ENCODE assay signal across 30 cellular contexts in genomic region chr5:16486679-16487078, GRCh38. TPM values are rescaled to one million over a fixed set of nuclear protein-coding genes. Genes with fewer than 3 reads are reported as not detected.
A peak's percentile ranks its signal among the peaks of the same experiment; 100 is the strongest.
DNase-seq lines count a peak whose midpoint lies in the region; ATAC-seq, FAIRE-seq and TF ChIP-seq lines count a peak whose summit lies in the region.
"Had no signal": no experiment of that assay in that cellular context is flagged by ENCODE, and none has a peak within 500 bp of the region (broad histone marks: within the 10 kb centered on the region; RNA-seq: fewer than 3 reads in every experiment).

No MANE protein-coding gene starts in this region.

- peaks cover 12 to 35% (median 27%) of the 10 kb centered on the region in 3 donors for H3K4me1 ChIP-seq in pancreas
- H3K4me1 ChIP-seq: upper lobe of left lung had no signal

- no peaks in the 10 kb centered on the region for H3K9me3 ChIP-seq in pancreas
- H3K9me3 ChIP-seq: BLaER1, esophagus muscularis mucosa, upper lobe of left lung had no signal

- TF ChIP-seq CTCF in kidney epithelial cell (IDR thresholded peaks at IDR 0.05; ENCODE audit: insufficient read depth, low read length, poor library complexity, severe bottlenecking) (no peak), pancreas (IDR thresholded peaks at IDR 0.05) (no peak), brain microvascular endothelial cell (IDR thresholded peaks at IDR 0.05; ENCODE audit: low read depth, low read length, missing control alignments) (no peak)

- FAIRE-seq in RCC 7860 (lab: Jason Lieb, UNC), result peak; percentile 4
- no peak for FAIRE-seq in pancreas (lab: Jason Lieb, UNC)
- FAIRE-seq: GM18507 had no signal

- in situ Hi-C loops in Caki2 (cut with HindIII; ENCODE audit: low pct_unique_long_range_greater_than_20kb, low sequenced_read_pairs) (no loop called here), brain microvascular endothelial cell (cut with HindIII; ENCODE audit: low pct_ligation_motif_present, low sequenced_read_pairs) (no loop called here)

- 34 to 37% methylated on average over 4 of the region's 4 CpGs for WGBS in pancreas, 2 donors

- peak; percentile 55 to 75 (median 68) for ATAC-seq in pancreas
- ATAC-seq: sciatic nerve had no signal

- intact Hi-C loops in pancreas (cut with DNase I), result no loop called here

- no peaks in the 10 kb centered on the region for H3K27me3 ChIP-seq in kidney epithelial cell (ENCODE audit: control insufficient read depth, insufficient read depth, low read length)
- no peaks in the 10 kb centered on the region for H3K27me3 ChIP-seq in pancreas
- no peaks in the 10 kb centered on the region for H3K27me3 ChIP-seq in brain microvascular endothelial cell (replicated peaks)
- H3K27me3 ChIP-seq: BLaER1, cardiac muscle cell, esophagus muscularis mucosa, upper lobe of left lung had no signal

- H3K4me3 ChIP-seq in kidney epithelial cell (ENCODE audit: low read depth, low read length), result no peak overlapping the region
- H3K4me3 ChIP-seq in pancreas, result no peak overlapping the region
- H3K4me3 ChIP-seq in brain microvascular endothelial cell (ENCODE audit: low read depth, low read length), result no peak overlapping the region
- H3K4me3 ChIP-seq: BLaER1, cardiac muscle cell, esophagus muscularis mucosa, upper lobe of left lung had no signal

- DNase-seq in Caki2 (ENCODE audit: low read depth) (peak; percentile 50), RCC 7860 (ENCODE audit: low spot score) (peak; percentile 41), kidney epithelial cell (ENCODE audit: low read depth) (peak; percentile 69), pancreas (peak in 1 of 6 donors; percentile 42), medulla oblongata (ENCODE audit: extremely low spot score) (no peak), NCI-H774 (lab: John Stamatoyannopoulos, UW) (no peak), brain microvascular endothelial cell (no peak)
- no peak for DNase-seq in activated CD4-positive, alpha-beta T cell treated with anti-CD3 and anti-CD28 coated beads, Interleukin-2, amount 50 U/mL, for 48 hours
- DNase-seq: activated CD8-positive, alpha-beta memory T cell treated with anti-CD3 and anti-CD28 coated beads, Interleukin-2, amount 50 U/mL, for 4 hours; activated naive CD4-positive, alpha-beta T cell treated with anti-CD3 and anti-CD28 coated beads, Interleukin-2, amount 10 ng/mL, durations not matched to agents 7 days and 5 days; COR-L47; cortex of kidney; endodermal cell; foreskin melanocyte; Kasumi-1; MV-4-11; NCI-H524; NK-92 treated with Interleukin-12 subunit alpha and Interleukin-12 subunit beta, amount 100 ng/mL, for 24 hours; posterior cingulate gyrus; SHP77; stimulated activated CD4-positive, alpha-beta T cell treated with anti-CD3 and anti-CD28 coated beads, Interleukin-12 subunit alpha, Interleukin-12 subunit beta, amount 100 ng/mL, for 4 hours; stimulated activated CD4-positive, alpha-beta T cell treated with anti-CD3 and anti-CD28 coated beads, Interleukin-4, amount 100 ng/mL, for 1 hour; T-helper 9 cell; upper lobe of left lung had no signal

- H3K27ac ChIP-seq in pancreas, result peak overlapping the region; percentile 44 to 83 (median 72)
- H3K27ac ChIP-seq in brain microvascular endothelial cell, result no peak overlapping the region
- H3K27ac ChIP-seq: BLaER1, cardiac muscle cell, esophagus muscularis mucosa, HL-60, upper lobe of left lung had no signal

- H3K36me3 ChIP-seq in kidney epithelial cell (ENCODE audit: control insufficient read depth, insufficient read depth, low read length), result no peaks in the 10 kb centered on the region
- H3K36me3 ChIP-seq in pancreas, result no peaks in the 10 kb centered on the region
- no peaks in the 10 kb centered on the region for H3K36me3 ChIP-seq in brain microvascular endothelial cell (replicated peaks)
- H3K36me3 ChIP-seq: BLaER1, cardiac muscle cell, esophagus muscularis mucosa, upper lobe of left lung had no signal

RNA-seq across cellular contexts. Expression of gene ZNF622, which starts 21.1 kb away (rescaled TPM):
- total RNA-seq in Caki2 (2014; rRNA removed; shearing (Covaris generic); ENCODE audit: low replicate concordance), result 35.3 and 52.4 TPM in 2 replicates
- total RNA-seq in kidney epithelial cell, result 60.8 and 65.2 TPM in 2 replicates
- total RNA-seq in pancreas, result 10 to 100 TPM; 23.6 to 52.1 (median 33.1) TPM
- polyA plus RNA-seq in pancreas, result 10 to 100 TPM; 19.3 to 21.3 TPM

Comparison
In these comparisons a context has a peak if more than half of its experiments do, and no peak if none do; other contexts are left out.
1. DNase-seq: peak in Caki2 (single experiment), RCC 7860 (single experiment) and kidney epithelial cell (single experiment); none in medulla oblongata (single experiment), activated CD4-positive, alpha-beta T cell treated with anti-CD3 and anti-CD28 coated beads, Interleukin-2, amount 50 U/mL, for 48 hours (0 of 2), NCI-H774 (single experiment) and brain microvascular endothelial cell (single experiment).